ENCODE assay signal across 18 cellular contexts in genomic region chr9:108547736-108548135, GRCh38.
"Had no signal": no experiment of that assay in that cellular context is flagged by ENCODE, and none has a peak within 500 bp of the region (broad histone marks: within the 10 kb centered on the region; RNA-seq: fewer than 3 reads in every experiment).

No MANE protein-coding gene starts in this region.

- H2AFZ ChIP-seq: hepatocyte had no signal

- ATAC-seq: left lobe of liver; natural killer cell; sciatic nerve; stimulated activated memory B cell treated with anti-CD40 and anti-IgM and Interleukin-4, amounts not matched to agents 10 μg/mL and 1 μg/mL and 100 μg/mL, for 72 hours; upper lobe of right lung had no signal

- H3K4me1 ChIP-seq: esophagus muscularis mucosa, spleen, tibial nerve, upper lobe of right lung had no signal

- H3K4me2 ChIP-seq: hepatocyte had no signal

- DNase-seq: effector memory CD4-positive, alpha-beta T cell; foreskin fibroblast; kidney glomerular epithelial cell; natural killer cell; posterior cingulate gyrus; spleen; stimulated activated CD4-positive, alpha-beta T cell treated with anti-CD3 and anti-CD28 coated beads, Interleukin-15, amount 100 ng/mL, for 24 hours; stimulated activated CD4-positive, alpha-beta T cell treated with anti-CD3 and anti-CD28 coated beads, Interleukin-1b, Interleukin-23, amount 100 ng/mL, for 48 hours; stimulated activated CD4-positive, alpha-beta T cell treated with anti-CD3 and anti-CD28 coated beads, Interleukin-4, amount 100 ng/mL, for 24 hours; testis; upper lobe of right lung had no signal

- H3K27ac ChIP-seq: esophagus muscularis mucosa, hepatocyte, spleen, tibial nerve, upper lobe of right lung, vagina had no signal

- H3K27me3 ChIP-seq: esophagus muscularis mucosa, hepatocyte, spleen, testis, tibial nerve, upper lobe of right lung, vagina had no signal

- H3K79me2 ChIP-seq: hepatocyte had no signal

- H3K36me3 ChIP-seq: esophagus muscularis mucosa, spleen, tibial nerve, upper lobe of right lung, vagina had no signal

- H3K9me3 ChIP-seq: esophagus muscularis mucosa, spleen, testis, tibial nerve, upper lobe of right lung, vagina had no signal

- H3K4me3 ChIP-seq: esophagus muscularis mucosa, hepatocyte, spleen, testis, tibial nerve, upper lobe of right lung, vagina had no signal
